ENCODE assay signal across 26 cellular contexts in genomic region chr1:167305705-167306277, GRCh38.
DNase-seq lines count a peak whose midpoint lies in the region; ATAC-seq, FAIRE-seq and TF ChIP-seq lines count a peak whose summit lies in the region.
"Had no signal": no experiment of that assay in that cellular context is flagged by ENCODE, and none has a peak within 500 bp of the region (broad histone marks: within the 10 kb centered on the region; RNA-seq: fewer than 3 reads in every experiment).

No MANE protein-coding gene starts in this region.

- H3K4me2 ChIP-seq in OCI-LY1 (ENCODE audit: low read length) (no peak overlapping the region; the same call in 1 of the 2 replicates), hepatocyte (peak overlapping the region; percentile 9)
- H3K4me2 ChIP-seq: SK-N-SH had no signal

- TF ChIP-seq CTCF in OCI-LY1 (IDR thresholded peaks at IDR 0.05; ENCODE audit: low read length) (no peak), bronchial epithelial cell (IDR thresholded peaks at IDR 0.05; ENCODE audit: insufficient read depth, low read length, severe bottlenecking) (no peak), hepatocyte (IDR thresholded peaks at IDR 0.05; ENCODE audit: poor library complexity) (no peak), foreskin fibroblast (IDR thresholded peaks at IDR 0.05; ENCODE audit: low read depth, low read length) (no peak)

- WGBS in hepatocyte (ENCODE audit: low lambda C conversion rate, missing lambda C conversion rate), result 41% methylated on average over 2 of the region's 2 CpGs

- no peaks in the 10 kb centered on the region for H3K9me2 ChIP-seq in OCI-LY1 (ENCODE audit: low read depth, low read length)
- no peaks in the 10 kb centered on the region for H3K9me2 ChIP-seq in hepatocyte (replicated peaks; ENCODE audit: insufficient read depth)
- H3K9me2 ChIP-seq: SK-N-SH had no signal

- H3K9me3 ChIP-seq in OCI-LY1 (ENCODE audit: low read length), result no peaks in the 10 kb centered on the region
- no peaks in the 10 kb centered on the region for H3K9me3 ChIP-seq in hepatocyte (ENCODE audit: low read depth)
- H3K9me3 ChIP-seq in skeletal muscle tissue (ENCODE audit: control insufficient read depth in 3 of 3, low read length in 3 of 3), result no peaks in the 10 kb centered on the region
- H3K9me3 ChIP-seq: adrenal gland, heart left ventricle, SK-N-SH had no signal

- no peak overlapping the region for H3K9ac ChIP-seq in OCI-LY1 (ENCODE audit: low read length)
- H3K9ac ChIP-seq in skeletal muscle tissue (ENCODE audit: low read depth in 1 of 3, low read length in 3 of 3), result no peak overlapping the region
- H3K9ac ChIP-seq: SK-N-SH had no signal

- H3K27me3 ChIP-seq in OCI-LY1 (ENCODE audit: insufficient read depth, low read length), result no peaks in the 10 kb centered on the region
- no peaks in the 10 kb centered on the region for H3K27me3 ChIP-seq in bronchial epithelial cell (ENCODE audit: control insufficient read depth, insufficient read depth, low read length)
- no peaks in the 10 kb centered on the region for H3K27me3 ChIP-seq in hepatocyte
- no peaks in the 10 kb centered on the region for H3K27me3 ChIP-seq in skeletal muscle tissue (ENCODE audit: control insufficient read depth in 3 of 3, insufficient read depth in 3 of 3, low read length in 3 of 3)
- H3K27me3 ChIP-seq: adrenal gland, heart left ventricle had no signal

- H2AFZ ChIP-seq in OCI-LY1 (ENCODE audit: low read length) (no peak overlapping the region), hepatocyte (no peak overlapping the region)

- peak; percentile 61 for DNase-seq in bronchial epithelial cell (ENCODE audit: low read depth)
- DNase-seq in hepatocyte (ENCODE audit: low spot score), result no peak
- no peak for DNase-seq in foreskin fibroblast
- no peak for DNase-seq in EL
- DNase-seq in MV-4-11 (lab: John Stamatoyannopoulos, UW), result no peak
- DNase-seq: activated CD4-positive, alpha-beta T cell treated with anti-CD3 and anti-CD28 coated beads for 36 hours; activated CD8-positive, alpha-beta memory T cell treated with anti-CD3 and anti-CD28 coated beads for 24 hours; activated naive CD4-positive, alpha-beta T cell; activated T-cell treated with anti-CD3 and anti-CD28 coated beads, Interleukin-2, amount 50 U/mL, for 24 hours; adrenal gland; cortex of kidney; heart left ventricle; KBM-7; left cardiac atrium; naive thymus-derived CD4-positive, alpha-beta T cell; NCI-H1694 treated with DMSO at 0.1 percent for 48 hours; NCI-H2171; RPMI8226; SK-N-SH; T-helper 2 cell had no signal

- ATAC-seq in GM19397 (IDR thresholded peaks at IDR 0.05; ENCODE audit: unreplicated experiment), result no peak
- ATAC-seq: activated CD4-positive, alpha-beta T cell treated with anti-CD3 and anti-CD28 coated beads for 36 hours; HCT116; left cardiac atrium; naive thymus-derived CD4-positive, alpha-beta T cell had no signal

- H4K20me1 ChIP-seq in OCI-LY1 (ENCODE audit: insufficient read depth, low read length), result no peaks in the 10 kb centered on the region
- no peaks in the 10 kb centered on the region for H4K20me1 ChIP-seq in hepatocyte (ENCODE audit: insufficient read depth, poor library complexity, severe bottlenecking)

- peaks cover 77% of the 10 kb centered on the region for H3K4me1 ChIP-seq in OCI-LY1 (ENCODE audit: insufficient read depth, low read length, severe bottlenecking)
- no peaks in the 10 kb centered on the region for H3K4me1 ChIP-seq in hepatocyte (ENCODE audit: insufficient read depth)
- peaks cover 0 to 11% (median 6%) of the 10 kb centered on the region in 3 donors for H3K4me1 ChIP-seq in skeletal muscle tissue (ENCODE audit: control insufficient read depth in 3 of 3, insufficient read depth in 3 of 3, low read length in 3 of 3)

- H3K4me3 ChIP-seq in OCI-LY1 (ENCODE audit: low read depth, low read length, poor library complexity, severe bottlenecking), result no peak overlapping the region
- no peak overlapping the region for H3K4me3 ChIP-seq in bronchial epithelial cell (ENCODE audit: low read depth, low read length)
- no peak overlapping the region for H3K4me3 ChIP-seq in hepatocyte
- no peak overlapping the region for H3K4me3 ChIP-seq in skeletal muscle tissue (ENCODE audit: low read length in 3 of 3)
- H3K4me3 ChIP-seq in foreskin fibroblast (ENCODE audit: low read depth in 1 of 2, low read length in 2 of 2), result no peak overlapping the region
- H3K4me3 ChIP-seq: heart left ventricle had no signal

- H3F3A ChIP-seq in OCI-LY1 (ENCODE audit: insufficient read depth, low read length), result no peaks in the 10 kb centered on the region

- H3K36me3 ChIP-seq in OCI-LY1 (ENCODE audit: insufficient read depth, low read length) (no peaks in the 10 kb centered on the region), bronchial epithelial cell (ENCODE audit: control insufficient read depth, insufficient read depth, low read length) (no peaks in the 10 kb centered on the region), hepatocyte (replicated peaks; ENCODE audit: insufficient read depth, low read depth) (no peaks in the 10 kb centered on the region), skeletal muscle tissue (ENCODE audit: control insufficient read depth in 3 of 3, insufficient read depth in 3 of 3, low read length in 3 of 3) (no peaks in the 10 kb centered on the region)
- H3K36me3 ChIP-seq: adrenal gland, heart left ventricle had no signal

- FAIRE-seq in bronchial epithelial cell (lab: Jason Lieb, UNC), result no peak
- FAIRE-seq: endometrium had no signal

- H3K27ac ChIP-seq in OCI-LY1 (ENCODE audit: low read depth, low read length, poor library complexity, severe bottlenecking) (peak overlapping the region; percentile 33), hepatocyte (peak overlapping the region; percentile 2), skeletal muscle tissue (ENCODE audit: low read depth, low read length) (peak overlapping the region; percentile 45)
- H3K27ac ChIP-seq: adrenal gland, C4-2B had no signal

- no peaks in the 10 kb centered on the region for H3K79me2 ChIP-seq in OCI-LY1 (ENCODE audit: insufficient read depth, low read length)
- peaks cover 42% of the 10 kb centered on the region for H3K79me2 ChIP-seq in hepatocyte
